ENCODE assay signal across 24 cellular contexts in genomic region chrX:79089897-79090584, GRCh38. TPM values are rescaled to one million over a fixed set of nuclear protein-coding genes. Genes with fewer than 3 reads are reported as not detected.
DNase-seq lines count a peak whose midpoint lies in the region; ATAC-seq, FAIRE-seq and TF ChIP-seq lines count a peak whose summit lies in the region.
"Had no signal": no experiment of that assay in that cellular context is flagged by ENCODE, and none has a peak within 500 bp of the region (broad histone marks: within the 10 kb centered on the region; RNA-seq: fewer than 3 reads in every experiment).

No MANE protein-coding gene starts in this region.

- peaks cover 1 to 8% of the 10 kb centered on the region in 2 donors for H3K4me1 ChIP-seq in naive thymus-derived CD4-positive, alpha-beta T cell (ENCODE audit: control insufficient read depth in 2 of 2, insufficient read depth in 2 of 2, low read length in 2 of 2)
- no peaks in the 10 kb centered on the region for H3K4me1 ChIP-seq in PC-3 (ENCODE audit: insufficient read depth, low read length)
- H3K4me1 ChIP-seq: BE2C had no signal

- H3K4me2 ChIP-seq in PC-3 (ENCODE audit: low read length) = no peak overlapping the region

- peaks cover 11% of the 10 kb centered on the region for H3K9me3 Mint-ChIP-seq in T-helper 1 cell treated with Interleukin-12 subunit alpha and Interleukin-12 subunit beta and Interleukin-4 antibody, amounts not matched to agents 30 μg/mL and 1 μg/mL, for 36 hours
- peaks cover 4% of the 10 kb centered on the region for H3K9me3 Mint-ChIP-seq in activated T-helper 1 cell treated with anti-CD3 and anti-CD28 coated beads, Interleukin-12 subunit alpha, Interleukin-12 subunit beta, Interleukin-2, Interleukin-4 antibody, amounts not matched to agents 30 ng/mL and 10 ng/mL and 1 ng/mL, durations not matched to agents 14 hours and 24 hours and 36 hours
- peaks cover 0 to 3% (median 0%) of the 10 kb centered on the region in 11 donors for H3K9me3 Mint-ChIP-seq in naive thymus-derived CD4-positive, alpha-beta T cell
- H3K9me3 Mint-ChIP-seq: dendritic cell treated with granulocyte-macrophage colony-stimulating factor and Interleukin-4, amounts not matched to agents 40 ng/mL and 50 ng/mL, for 4 days had no signal

- intact Hi-C loops in activated T-helper 1 cell treated with anti-CD3 and anti-CD28 coated beads, Interleukin-12 subunit alpha, Interleukin-12 subunit beta, Interleukin-2, Interleukin-4 antibody, amounts not matched to agents 30 ng/mL and 10 ng/mL and 1 ng/mL, durations not matched to agents 14 hours and 24 hours and 36 hours (cut with micrococcal nuclease) = loop anchor here (10.0 kb wide), 1 partner anchor 955 kb away; the partner anchor contains the start of gene TAF9B
- intact Hi-C loops in naive thymus-derived CD4-positive, alpha-beta T cell (cut with micrococcal nuclease) = loop anchor here (5.0 to 10.0 kb wide), 3 partner anchors 237 to 765 kb away; partner anchors contain the start of genes CYSLTR1 (in 1 of the 2) and RTL3 (in 1 of the 2)
- intact Hi-C loops in PC-3 (cut with micrococcal nuclease) = no loop called here

- no peak for ATAC-seq in naive thymus-derived CD4-positive, alpha-beta T cell
- ATAC-seq in GM18870 (IDR thresholded peaks at IDR 0.05; ENCODE audit: unreplicated experiment) = no peak
- ATAC-seq in PC-3 = no peak
- no peak for ATAC-seq in HG03521 (IDR thresholded peaks at IDR 0.05; ENCODE audit: unreplicated experiment)
- ATAC-seq: K562, left ventricle myocardium superior, mucosa of descending colon had no signal

- H2AFZ ChIP-seq in PC-3 (ENCODE audit: low read length) = no peak overlapping the region

- no peak overlapping the region for H3K4me3 ChIP-seq in naive thymus-derived CD4-positive, alpha-beta T cell (ENCODE audit: low read length)
- no peak overlapping the region for H3K4me3 ChIP-seq in PC-3 (ENCODE audit: low read length)
- H3K4me3 ChIP-seq: K562, mucosa of descending colon had no signal

- no peaks in the 10 kb centered on the region for H3K36me3 ChIP-seq in naive thymus-derived CD4-positive, alpha-beta T cell (ENCODE audit: control insufficient read depth in 2 of 3, insufficient read depth in 3 of 3, low read length in 3 of 3)
- H3K36me3 ChIP-seq in PC-3 (ENCODE audit: low read depth, low read length) = no peaks in the 10 kb centered on the region
- H3K36me3 ChIP-seq: BE2C had no signal

- no peaks in the 10 kb centered on the region for H3F3A ChIP-seq in PC-3 (ENCODE audit: low read length, unreplicated experiment)

- no peak for TF ChIP-seq POLR2A in GM12891 (IDR thresholded peaks at IDR 0.05; ENCODE audit: low read depth, low read length)

- peak overlapping the region; percentile 49 for H3K27ac Mint-ChIP-seq in T-helper 1 cell treated with Interleukin-12 subunit alpha and Interleukin-12 subunit beta and Interleukin-4 antibody, amounts not matched to agents 30 μg/mL and 1 μg/mL, for 36 hours
- peak overlapping the region; percentile 52 for H3K27ac Mint-ChIP-seq in activated T-helper 1 cell treated with anti-CD3 and anti-CD28 coated beads, Interleukin-12 subunit alpha, Interleukin-12 subunit beta, Interleukin-2, Interleukin-4 antibody, amounts not matched to agents 30 ng/mL and 10 ng/mL and 1 ng/mL, durations not matched to agents 14 hours and 24 hours and 36 hours
- H3K27ac Mint-ChIP-seq in naive thymus-derived CD4-positive, alpha-beta T cell = peak overlapping the region in 8 of 9 donors; percentile 19 to 85 (median 66)
- H3K27ac Mint-ChIP-seq: dendritic cell treated with granulocyte-macrophage colony-stimulating factor and Interleukin-4, amounts not matched to agents 40 ng/mL and 50 ng/mL, for 4 days had no signal

- peaks cover 8% of the 10 kb centered on the region for H3K36me3 Mint-ChIP-seq in T-helper 1 cell treated with Interleukin-12 subunit alpha and Interleukin-12 subunit beta and Interleukin-4 antibody, amounts not matched to agents 30 μg/mL and 1 μg/mL, for 36 hours (ENCODE audit: low read depth)
- H3K36me3 Mint-ChIP-seq in activated T-helper 1 cell treated with anti-CD3 and anti-CD28 coated beads, Interleukin-12 subunit alpha, Interleukin-12 subunit beta, Interleukin-2, Interleukin-4 antibody, amounts not matched to agents 30 ng/mL and 10 ng/mL and 1 ng/mL, durations not matched to agents 14 hours and 24 hours and 36 hours (ENCODE audit: low read depth) = peaks cover 6% of the 10 kb centered on the region
- peaks cover 0 to 10% (median 0%) of the 10 kb centered on the region in 5 donors for H3K36me3 Mint-ChIP-seq in naive thymus-derived CD4-positive, alpha-beta T cell

- H3K27me3 Mint-ChIP-seq in T-helper 1 cell treated with Interleukin-12 subunit alpha and Interleukin-12 subunit beta and Interleukin-4 antibody, amounts not matched to agents 30 μg/mL and 1 μg/mL, for 36 hours (ENCODE audit: low read depth) = no peaks in the 10 kb centered on the region
- H3K27me3 Mint-ChIP-seq in activated T-helper 1 cell treated with anti-CD3 and anti-CD28 coated beads, Interleukin-12 subunit alpha, Interleukin-12 subunit beta, Interleukin-2, Interleukin-4 antibody, amounts not matched to agents 30 ng/mL and 10 ng/mL and 1 ng/mL, durations not matched to agents 14 hours and 24 hours and 36 hours (ENCODE audit: insufficient read depth) = no peaks in the 10 kb centered on the region
- no peaks in the 10 kb centered on the region for H3K27me3 Mint-ChIP-seq in naive thymus-derived CD4-positive, alpha-beta T cell
- H3K27me3 Mint-ChIP-seq: dendritic cell treated with granulocyte-macrophage colony-stimulating factor and Interleukin-4, amounts not matched to agents 40 ng/mL and 50 ng/mL, for 4 days had no signal

- no peaks in the 10 kb centered on the region for H3K9me2 ChIP-seq in PC-3 (replicated peaks; ENCODE audit: low read length)

- DNase-seq in T-helper 1 cell = no peak
- no peak for DNase-seq in GM12891 (ENCODE audit: insufficient read length, low spot score)
- no peak for DNase-seq in activated T-helper 1 cell treated with anti-CD3 and anti-CD28 coated beads, Interleukin-12 subunit alpha, Interleukin-12 subunit beta, Interleukin-2, Interleukin-4 antibody, amounts not matched to agents 30 ng/mL and 10 ng/mL and 1 ng/mL, durations not matched to agents 14 hours and 24 hours and 36 hours (ENCODE audit: low spot score)
- no peak for DNase-seq in naive thymus-derived CD4-positive, alpha-beta T cell
- DNase-seq in PC-3 = no peak
- DNase-seq: BE2C; head of caudate nucleus; left ventricle myocardium superior; mucosa of descending colon; NCI-H146; NCI-H2171; NCI-H526 treated with DMSO at 0.1 percent for 48 hours; stimulated activated CD4-positive, alpha-beta T cell treated with anti-CD3 and anti-CD28 coated beads, Interleukin-4, amount 100 ng/mL, for 4 hours; substantia nigra; SW 1271 had no signal

- no peaks in the 10 kb centered on the region for H4K20me1 ChIP-seq in PC-3 (ENCODE audit: low read length)

- no peak overlapping the region for H3K27ac ChIP-seq in naive thymus-derived CD4-positive, alpha-beta T cell (ENCODE audit: low read depth, low read length)
- H3K27ac ChIP-seq in PC-3 (ENCODE audit: low read length) = no peak overlapping the region
- H3K27ac ChIP-seq: 22Rv1 had no signal

- H3K4me3 Mint-ChIP-seq in T-helper 1 cell treated with Interleukin-12 subunit alpha and Interleukin-12 subunit beta and Interleukin-4 antibody, amounts not matched to agents 30 μg/mL and 1 μg/mL, for 36 hours = no peak overlapping the region
- no peak overlapping the region for H3K4me3 Mint-ChIP-seq in activated T-helper 1 cell treated with anti-CD3 and anti-CD28 coated beads, Interleukin-12 subunit alpha, Interleukin-12 subunit beta, Interleukin-2, Interleukin-4 antibody, amounts not matched to agents 30 ng/mL and 10 ng/mL and 1 ng/mL, durations not matched to agents 14 hours and 24 hours and 36 hours
- peak overlapping the region in 3 of 10 donors; percentile 11 to 42 (median 28) for H3K4me3 Mint-ChIP-seq in naive thymus-derived CD4-positive, alpha-beta T cell
- H3K4me3 Mint-ChIP-seq: dendritic cell treated with granulocyte-macrophage colony-stimulating factor and Interleukin-4, amounts not matched to agents 40 ng/mL and 50 ng/mL, for 4 days had no signal

- peaks cover 24% of the 10 kb centered on the region for H3K4me1 Mint-ChIP-seq in T-helper 1 cell treated with Interleukin-12 subunit alpha and Interleukin-12 subunit beta and Interleukin-4 antibody, amounts not matched to agents 30 μg/mL and 1 μg/mL, for 36 hours (ENCODE audit: low read depth)
- H3K4me1 Mint-ChIP-seq in activated T-helper 1 cell treated with anti-CD3 and anti-CD28 coated beads, Interleukin-12 subunit alpha, Interleukin-12 subunit beta, Interleukin-2, Interleukin-4 antibody, amounts not matched to agents 30 ng/mL and 10 ng/mL and 1 ng/mL, durations not matched to agents 14 hours and 24 hours and 36 hours (ENCODE audit: low read depth) = peaks cover 28% of the 10 kb centered on the region
- peaks cover 0 to 71% (median 39%) of the 10 kb centered on the region in 7 donors for H3K4me1 Mint-ChIP-seq in naive thymus-derived CD4-positive, alpha-beta T cell

- no peaks in the 10 kb centered on the region for H3K79me2 ChIP-seq in PC-3 (ENCODE audit: low read length)

- H3K27me3 ChIP-seq in naive thymus-derived CD4-positive, alpha-beta T cell (ENCODE audit: control insufficient read depth in 2 of 2, insufficient read depth in 2 of 2, low read length in 2 of 2) = no peaks in the 10 kb centered on the region
- H3K27me3 ChIP-seq in PC-3 (ENCODE audit: low read length) = no peaks in the 10 kb centered on the region
- H3K27me3 ChIP-seq: BE2C had no signal

- H3K9me3 ChIP-seq in naive thymus-derived CD4-positive, alpha-beta T cell (ENCODE audit: control insufficient read depth in 2 of 3, low read length in 3 of 3) = no peaks in the 10 kb centered on the region
- H3K9me3 ChIP-seq in PC-3 (ENCODE audit: low read length) = no peaks in the 10 kb centered on the region
- H3K9me3 ChIP-seq: BE2C, mucosa of descending colon had no signal

- POLR2A ChIA-PET in naive thymus-derived CD4-positive, alpha-beta T cell (lab: Charles Lee) = interaction anchor here (1.0 to 3.2 kb wide), 4 partner anchors 17 to 76 kb away, joined by 4 to 18 read pairs (median 6); partner anchors contain the start of gene GPR174
- POLR2A ChIA-PET in PC-3 (lab: Charles Lee; ENCODE audit: unreplicated experiment) = no interaction called here

- CTCF ChIA-PET in naive thymus-derived CD4-positive, alpha-beta T cell (lab: Charles Lee) = no interaction called here
- CTCF ChIA-PET in PC-3 (lab: Charles Lee) = no interaction called here

- no TSS peak for BruUV-seq in PC-3 (replicated peaks; lab: Mats Ljungman, UMichigan)

- no peak overlapping the region for H3K9ac ChIP-seq in PC-3 (ENCODE audit: low read length)

- TF ChIP-seq CTCF in PC-3 (conservative IDR thresholded peaks at IDR 0.05; ENCODE audit: low read depth, low read length) = no peak

- FAIRE-seq in GM12891 (lab: Jason Lieb, UNC) = peak; percentile 43
- FAIRE-seq: D721Med, endothelial cell of umbilical vein, K562, urothelium cell line had no signal

RNA-seq across cellular contexts. Expression of gene GPR174, which starts 54.4 kb away (rescaled TPM):
- 1.1 TPM for polyA plus RNA-seq in GM12891 (2012; ENCODE audit: low read depth, missing spikeins)
- 16.1 and 18.3 TPM in 2 replicates for total RNA-seq in activated T-helper 1 cell treated with anti-CD3 and anti-CD28 coated beads, Interleukin-12 subunit alpha, Interleukin-12 subunit beta, Interleukin-2, Interleukin-4 antibody, amounts not matched to agents 30 ng/mL and 10 ng/mL and 1 ng/mL, durations not matched to agents 14 hours and 24 hours and 36 hours
- total RNA-seq in naive thymus-derived CD4-positive, alpha-beta T cell = 10 to 100 TPM; 34.5 to 77.7 (median 39.9) TPM
- polyA plus RNA-seq in naive thymus-derived CD4-positive, alpha-beta T cell = 1 to 10 TPM; 6.6 to 8.5 TPM
- not detected in 2 replicates for total RNA-seq in PC-3 (2014; rRNA removed)
- total RNA-seq: endothelial cell of umbilical vein had no signal
- polyA plus RNA-seq: endothelial cell of umbilical vein had no signal

Comparison
In these comparisons a context has a peak if more than half of its experiments do, and no peak if none do; other contexts are left out.
1. RNA of gene GPR174, which starts 54.4 kb away (total RNA-seq): 34.5 to 77.7 TPM in naive thymus-derived CD4-positive, alpha-beta T cell and 16.1 to 18.3 TPM in activated T-helper 1 cell treated with anti-CD3 and anti-CD28 coated beads, Interleukin-12 subunit alpha, Interleukin-12 subunit beta, Interleukin-2, Interleukin-4 antibody, amounts not matched to agents 30 ng/mL and 10 ng/mL and 1 ng/mL, durations not matched to agents 14 hours and 24 hours and 36 hours; not detected in PC-3; every median in the first group is over 10 times any median in the second.
2. Peak in every context shown above with its lines, with median percentiles within 50 percentile points of each other: H3K27ac Mint-ChIP-seq.